Comparison of ENCODE assay signal across 1 cellular context in the genomic region with DNA sequence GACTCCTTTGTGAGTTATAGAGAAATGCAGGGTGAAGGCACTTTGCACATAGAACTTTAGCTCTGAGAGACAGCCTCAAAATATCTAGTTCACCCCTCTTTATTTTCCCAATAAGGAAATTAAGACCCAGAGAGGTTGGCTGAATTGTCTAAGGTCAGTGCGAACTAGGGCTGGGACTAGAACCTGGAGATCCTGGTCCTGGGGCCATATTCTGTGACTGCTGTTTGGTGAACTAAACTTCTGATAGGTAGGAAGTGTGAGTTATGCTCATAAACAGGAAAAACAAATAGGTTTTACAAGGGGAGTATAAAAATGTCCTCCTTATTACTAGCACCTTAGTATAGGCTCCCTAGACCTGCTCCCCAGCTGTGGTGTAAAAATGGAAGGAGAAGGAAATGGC.
TF ChIP-seq lines count a peak whose summit lies in the region.

No MANE protein-coding gene starts in this region.

TF ChIP-seq in IMR-90, 13 proteins besides CTCF, POLR2A, EP300 and RAD21:
- TF ChIP-seq CHD1 (IDR thresholded peaks at IDR 0.05; ENCODE audit: low read depth, low read length) = no peak
- no peak for TF ChIP-seq CEBPB (IDR thresholded peaks at IDR 0.05; ENCODE audit: low read depth, low read length)
- TF ChIP-seq FOS (IDR thresholded peaks at IDR 0.05; ENCODE audit: low read depth, low read length) = no peak
